In genomic region chr6:68740828-68741500, GRCh38 we compare ENCODE assay signal across 13 cellular contexts.
DNase-seq lines count a peak whose midpoint lies in the region; ATAC-seq, FAIRE-seq and TF ChIP-seq lines count a peak whose summit lies in the region.
"Had no signal": no experiment of that assay in that cellular context is flagged by ENCODE, and none has a peak within 500 bp of the region (broad histone marks: within the 10 kb centered on the region; RNA-seq: fewer than 3 reads in every experiment).

No MANE protein-coding gene starts in this region.

- H3K4me2 ChIP-seq in HepG2 (ENCODE audit: low read depth, low read length): no peak overlapping the region
- H3K4me2 ChIP-seq: neural progenitor cell had no signal

- CTCF ChIA-PET in HepG2 (lab: Yijun Ruan, JAX; ENCODE audit: low intra/inter-chr PET ratio, low total read pairs): no interaction called here

- H3K27me3 ChIP-seq in HepG2 (ENCODE audit: control insufficient read depth in 1 of 2, insufficient read depth in 2 of 2, low read length in 2 of 2): no peaks in the 10 kb centered on the region
- H3K27me3 ChIP-seq: dorsolateral prefrontal cortex, neural progenitor cell, spleen had no signal

- no peaks in the 10 kb centered on the region for H3K36me3 ChIP-seq in HepG2 (replicated peaks in 1 of 2; ENCODE audit: control insufficient read depth in 1 of 2, insufficient read depth in 2 of 2, low read length in 2 of 2)
- H3K36me3 ChIP-seq: neural progenitor cell, spleen had no signal

- POLR2A ChIA-PET in HepG2 (lab: Yijun Ruan, JAX): no interaction called here

- no peaks in the 10 kb centered on the region for H3K79me2 ChIP-seq in HepG2 (ENCODE audit: insufficient read depth, low read length)

- H3K4me1 ChIP-seq in HepG2 (ENCODE audit: insufficient read depth, low read length): no peaks in the 10 kb centered on the region
- H3K4me1 ChIP-seq: neural progenitor cell had no signal

- peak; percentile 73 for ATAC-seq in GM18511 (IDR thresholded peaks at IDR 0.05; ENCODE audit: unreplicated experiment)
- peak; percentile 61 for ATAC-seq in HG03520 (IDR thresholded peaks at IDR 0.05; ENCODE audit: unreplicated experiment)
- no peak for ATAC-seq in HepG2
- ATAC-seq: left cardiac atrium had no signal

- H3K9ac ChIP-seq in HepG2 (ENCODE audit: insufficient read depth, low read depth, low read length): no peak overlapping the region
- H3K9ac ChIP-seq: neural progenitor cell had no signal

- no peak overlapping the region for H3K4me3 ChIP-seq in HepG2 (replicated peaks in 1 of 3; ENCODE audit: insufficient read depth in 1 of 3, low read depth in 2 of 3, low read length in 3 of 3)
- H3K4me3 ChIP-seq: neural progenitor cell, spleen had no signal

- no peak for FAIRE-seq in HepG2 (lab: Jason Lieb, UNC)

- no TSS peak for BruUV-seq in HepG2 (replicated peaks; lab: Mats Ljungman, UMichigan)

- 0% methylated on average over 2 of the region's 2 CpGs for WGBS in HepG2 (ENCODE audit: low lambda C conversion rate)

- no peak overlapping the region for H3K27ac ChIP-seq in HepG2 (ENCODE audit: extremely low read length, insufficient read depth, low read length)
- H3K27ac ChIP-seq: neural progenitor cell, spleen had no signal

- TF ChIP-seq POLR2A in HepG2 (IDR thresholded peaks at IDR 0.05; ENCODE audit: insufficient read depth in 1 of 2, low read depth in 2 of 2, low read length in 2 of 2): no peak

- TF ChIP-seq CTCF in GM20000 (IDR thresholded peaks at IDR 0.05; ENCODE audit: extremely low read depth, missing control alignments) (no peak), HepG2 (CRISPR knock-in tag; IDR thresholded peaks at IDR 0.05) (no peak)

- TF ChIP-seq RAD21 in HepG2 (CRISPR knock-in tag; IDR thresholded peaks at IDR 0.05): no peak

- intact Hi-C loops in HepG2 (cut with micrococcal nuclease; ENCODE audit: unreplicated experiment): no loop called here

- no peaks in the 10 kb centered on the region for H3K9me3 ChIP-seq in HepG2 (ENCODE audit: low read length)
- H3K9me3 ChIP-seq: spleen had no signal

- H4K20me1 ChIP-seq in HepG2 (ENCODE audit: insufficient read depth, low read length): no peaks in the 10 kb centered on the region

- in situ Hi-C loops in HepG2 (cut with HindIII; ENCODE audit: extremely low pct_ligation_motif_present, low pct_unique_long_range_greater_than_20kb): no loop called here

- DNase-seq in GM20000 (ENCODE audit: low spot score) (peak; percentile 9), UCSD-AML1 (lab: John Stamatoyannopoulos, UW; ENCODE audit: unreplicated experiment) (peak; percentile 4), NCI-H345 treated with DMSO at 0.1 percent for 48 hours (lab: John Stamatoyannopoulos, UW; ENCODE audit: unreplicated experiment) (no peak), kidney tubule cell (ENCODE audit: low spot score) (no peak), kidney glomerular epithelial cell (lab: John Stamatoyannopoulos, UW) (no peak), HepG2 (ENCODE audit: low spot score) (no peak)
- DNase-seq: dorsolateral prefrontal cortex, left cardiac atrium, T-helper 1 cell had no signal

- no peak overlapping the region for H2AFZ ChIP-seq in HepG2 (ENCODE audit: low read length)
- H2AFZ ChIP-seq: neural progenitor cell had no signal

- no peak for TF ChIP-seq EP300 in HepG2 (IDR thresholded peaks at IDR 0.05; ENCODE audit: low read depth in 2 of 2, low read length in 2 of 2)
- no peak for TF ChIP-seq EP300 in HepG2 (CRISPR knock-in tag; IDR thresholded peaks at IDR 0.05; ENCODE audit: borderline replicate concordance)

TF ChIP-seq in HepG2, 621 proteins besides CTCF, POLR2A, EP300 and RAD21:
- TF ChIP-seq SP1 (IDR thresholded peaks at IDR 0.05) (no peak), SP1 (CRISPR knock-in tag; IDR thresholded peaks at IDR 0.05) (no peak), NFKBIZ (CRISPR knock-in tag; IDR thresholded peaks at IDR 0.05) (no peak), REXO4 (CRISPR knock-in tag; IDR thresholded peaks at IDR 0.05; ENCODE audit: borderline replicate concordance) (no peak), ZKSCAN5 (CRISPR knock-in tag; IDR thresholded peaks at IDR 0.05) (no peak), MYNN (CRISPR knock-in tag; IDR thresholded peaks at IDR 0.05; ENCODE audit: low read depth) (no peak), ARHGAP35 (CRISPR knock-in tag; IDR thresholded peaks at IDR 0.05; ENCODE audit: borderline replicate concordance) (no peak), ZSCAN12 (CRISPR knock-in tag; IDR thresholded peaks at IDR 0.05) (no peak), SMAD9 (CRISPR knock-in tag; IDR thresholded peaks at IDR 0.05) (no peak), NCOA5 (CRISPR knock-in tag; IDR thresholded peaks at IDR 0.05) (no peak), RXRB (CRISPR knock-in tag; IDR thresholded peaks at IDR 0.05; ENCODE audit: borderline replicate concordance) (no peak), YEATS4 (CRISPR knock-in tag; IDR thresholded peaks at IDR 0.05; ENCODE audit: borderline replicate concordance) (no peak), ZNF30 (CRISPR knock-in tag; IDR thresholded peaks at IDR 0.05) (no peak)
- TF ChIP-seq, protein P1, sequence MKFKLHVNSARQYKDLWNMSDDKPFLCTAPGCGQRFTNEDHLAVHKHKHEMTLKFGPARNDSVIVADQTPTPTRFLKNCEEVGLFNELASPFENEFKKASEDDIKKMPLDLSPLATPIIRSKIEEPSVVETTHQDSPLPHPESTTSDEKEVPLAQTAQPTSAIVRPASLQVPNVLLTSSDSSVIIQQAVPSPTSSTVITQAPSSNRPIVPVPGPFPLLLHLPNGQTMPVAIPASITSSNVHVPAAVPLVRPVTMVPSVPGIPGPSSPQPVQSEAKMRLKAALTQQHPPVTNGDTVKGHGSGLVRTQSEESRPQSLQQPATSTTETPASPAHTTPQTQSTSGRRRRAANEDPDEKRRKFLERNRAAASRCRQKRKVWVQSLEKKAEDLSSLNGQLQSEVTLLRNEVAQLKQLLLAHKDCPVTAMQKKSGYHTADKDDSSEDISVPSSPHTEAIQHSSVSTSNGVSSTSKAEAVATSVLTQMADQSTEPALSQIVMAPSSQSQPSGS (CRISPR knock-in tag; IDR thresholded peaks at IDR 0.05): no peak
- TF ChIP-seq, protein P2, sequence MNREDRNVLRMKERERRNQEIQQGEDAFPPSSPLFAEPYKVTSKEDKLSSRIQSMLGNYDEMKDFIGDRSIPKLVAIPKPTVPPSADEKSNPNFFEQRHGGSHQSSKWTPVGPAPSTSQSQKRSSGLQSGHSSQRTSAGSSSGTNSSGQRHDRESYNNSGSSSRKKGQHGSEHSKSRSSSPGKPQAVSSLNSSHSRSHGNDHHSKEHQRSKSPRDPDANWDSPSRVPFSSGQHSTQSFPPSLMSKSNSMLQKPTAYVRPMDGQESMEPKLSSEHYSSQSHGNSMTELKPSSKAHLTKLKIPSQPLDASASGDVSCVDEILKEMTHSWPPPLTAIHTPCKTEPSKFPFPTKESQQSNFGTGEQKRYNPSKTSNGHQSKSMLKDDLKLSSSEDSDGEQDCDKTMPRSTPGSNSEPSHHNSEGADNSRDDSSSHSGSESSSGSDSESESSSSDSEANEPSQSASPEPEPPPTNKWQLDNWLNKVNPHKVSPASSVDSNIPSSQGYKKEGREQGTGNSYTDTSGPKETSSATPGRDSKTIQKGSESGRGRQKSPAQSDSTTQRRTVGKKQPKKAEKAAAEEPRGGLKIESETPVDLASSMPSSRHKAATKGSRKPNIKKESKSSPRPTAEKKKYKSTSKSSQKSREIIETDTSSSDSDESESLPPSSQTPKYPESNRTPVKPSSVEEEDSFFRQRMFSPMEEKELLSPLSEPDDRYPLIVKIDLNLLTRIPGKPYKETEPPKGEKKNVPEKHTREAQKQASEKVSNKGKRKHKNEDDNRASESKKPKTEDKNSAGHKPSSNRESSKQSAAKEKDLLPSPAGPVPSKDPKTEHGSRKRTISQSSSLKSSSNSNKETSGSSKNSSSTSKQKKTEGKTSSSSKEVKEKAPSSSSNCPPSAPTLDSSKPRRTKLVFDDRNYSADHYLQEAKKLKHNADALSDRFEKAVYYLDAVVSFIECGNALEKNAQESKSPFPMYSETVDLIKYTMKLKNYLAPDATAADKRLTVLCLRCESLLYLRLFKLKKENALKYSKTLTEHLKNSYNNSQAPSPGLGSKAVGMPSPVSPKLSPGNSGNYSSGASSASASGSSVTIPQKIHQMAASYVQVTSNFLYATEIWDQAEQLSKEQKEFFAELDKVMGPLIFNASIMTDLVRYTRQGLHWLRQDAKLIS (CRISPR knock-in tag; IDR thresholded peaks at IDR 0.05): no peak
- TF ChIP-seq, protein P3, sequence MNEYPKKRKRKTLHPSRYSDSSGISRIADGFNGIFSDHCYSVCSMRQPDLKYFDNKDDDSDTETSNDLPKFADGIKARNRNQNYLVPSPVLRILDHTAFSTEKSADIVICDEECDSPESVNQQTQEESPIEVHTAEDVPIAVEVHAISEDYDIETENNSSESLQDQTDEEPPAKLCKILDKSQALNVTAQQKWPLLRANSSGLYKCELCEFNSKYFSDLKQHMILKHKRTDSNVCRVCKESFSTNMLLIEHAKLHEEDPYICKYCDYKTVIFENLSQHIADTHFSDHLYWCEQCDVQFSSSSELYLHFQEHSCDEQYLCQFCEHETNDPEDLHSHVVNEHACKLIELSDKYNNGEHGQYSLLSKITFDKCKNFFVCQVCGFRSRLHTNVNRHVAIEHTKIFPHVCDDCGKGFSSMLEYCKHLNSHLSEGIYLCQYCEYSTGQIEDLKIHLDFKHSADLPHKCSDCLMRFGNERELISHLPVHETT (CRISPR knock-in tag; conservative IDR thresholded peaks at IDR 0.05): no peak

Comparison
In these comparisons a context has a peak if more than half of its experiments do, and no peak if none do; other contexts are left out.
1. DNase-seq: peak in GM20000 (single experiment) and UCSD-AML1 (single experiment); none in NCI-H345 treated with DMSO at 0.1 percent for 48 hours (single experiment), kidney tubule cell (single experiment), kidney glomerular epithelial cell (single experiment) and HepG2 (single experiment).